In genomic region chr2:235749121-235749780, GRCh38 we compare ENCODE assay signal across 16 cellular contexts.
DNase-seq lines count a peak whose midpoint lies in the region; ATAC-seq and TF ChIP-seq lines count a peak whose summit lies in the region.
"Had no signal": no experiment of that assay in that cellular context is flagged by ENCODE, and none has a peak within 500 bp of the region (broad histone marks: within the 10 kb centered on the region; RNA-seq: fewer than 3 reads in every experiment).

No MANE protein-coding gene starts in this region.

- no peaks in the 10 kb centered on the region for H3K79me1 ChIP-seq in IMR-90 (ENCODE audit: low read depth in 1 of 2, low read length in 2 of 2)

- TF ChIP-seq CTCF in IMR-90 (conservative IDR thresholded peaks at IDR 0.05; ENCODE audit: low read depth, low read length) (no peak), chondrocyte (IDR thresholded peaks at IDR 0.05) (no peak)

- H3K4ac ChIP-seq in IMR-90 (ENCODE audit: low read depth, low read length): peak overlapping the region; percentile 5; the same call in 1 of the 2 replicates

- no peaks in the 10 kb centered on the region for H3K27me3 Mint-ChIP-seq in chondrocyte (ENCODE audit: low read depth)

- H2BK120ac ChIP-seq in IMR-90 (ENCODE audit: low read depth, low read length): 0 out of 2 replicates have a peak overlapping the region, but pooled peaks have one; percentile 5

- H3K9me3 Mint-ChIP-seq in chondrocyte (ENCODE audit: low read depth): no peaks in the 10 kb centered on the region
- H3K9me3 Mint-ChIP-seq: natural killer cell had no signal

- H3K27me3 ChIP-seq in IMR-90 (ENCODE audit: control insufficient read depth, insufficient read depth, low read length): no peaks in the 10 kb centered on the region
- H3K27me3 ChIP-seq: heart left ventricle had no signal

- intact Hi-C loops in IMR-90 (cut with micrococcal nuclease): loop anchor here (10.0 kb wide), 1 partner anchor 484 kb away; no protein-coding TSS in a partner anchor

- in situ Hi-C loops in IMR-90 (cut with MboI; ENCODE audit: low sequenced_read_pairs): loop anchor here (5.0 kb wide), 1 partner anchor 612 kb away; no protein-coding TSS in a partner anchor

- no peak overlapping the region for H3K9ac ChIP-seq in IMR-90 (ENCODE audit: low read depth, low read length)

- no peak for TF ChIP-seq RAD21 in IMR-90 (IDR thresholded peaks at IDR 0.05; ENCODE audit: low read length)

- H3K14ac ChIP-seq in IMR-90 (replicated peaks; ENCODE audit: low read depth, low read length): no peak overlapping the region

- H2BK20ac ChIP-seq in IMR-90 (ENCODE audit: low read depth, low read length): no peak overlapping the region

- H4K8ac ChIP-seq in IMR-90 (ENCODE audit: low read depth in 2 of 2, low read length in 2 of 2): no peak overlapping the region

- H2AK9ac ChIP-seq in IMR-90 (replicated peaks; ENCODE audit: low read depth, low read length, poor library complexity): no peak overlapping the region

- H3K56ac ChIP-seq in IMR-90 (ENCODE audit: extremely low read depth, insufficient read depth, low read length): no peak overlapping the region

- H3K27ac Mint-ChIP-seq in chondrocyte (ENCODE audit: unreplicated experiment): peak overlapping the region; percentile 74
- H3K27ac Mint-ChIP-seq: natural killer cell had no signal

- no peak overlapping the region for H4K91ac ChIP-seq in IMR-90 (ENCODE audit: insufficient read depth, low read depth, low read length)

- peak overlapping the region; percentile 75 for H3K4me2 ChIP-seq in IMR-90 (ENCODE audit: low read depth, low read length)

- peak overlapping the region; percentile 29 for H2AFZ ChIP-seq in IMR-90 (replicated peaks; ENCODE audit: low read length, poor library complexity)

- H3K23ac ChIP-seq in IMR-90 (ENCODE audit: low read depth, low read length): no peak overlapping the region

- H4K5ac ChIP-seq in IMR-90 (ENCODE audit: low read depth, low read length): peak overlapping the region; percentile 29; the same call in 1 of the 2 replicates

- 0 out of 2 replicates have a peak overlapping the region, but pooled peaks have one; percentile 8 for H2AK5ac ChIP-seq in IMR-90 (ENCODE audit: low read depth, low read length)

- H3K36me3 Mint-ChIP-seq in chondrocyte (ENCODE audit: low read depth): peaks cover 10% of the 10 kb centered on the region
- H3K36me3 Mint-ChIP-seq: natural killer cell had no signal

- peak overlapping the region; percentile 31 for H3K4me3 Mint-ChIP-seq in chondrocyte (ENCODE audit: unreplicated experiment)
- H3K4me3 Mint-ChIP-seq: natural killer cell had no signal

- no peaks in the 10 kb centered on the region for H3K9me3 ChIP-seq in IMR-90 (ENCODE audit: control insufficient read depth, insufficient read depth, low read length)
- H3K9me3 ChIP-seq: heart left ventricle had no signal

- H4K20me1 ChIP-seq in IMR-90 (ENCODE audit: insufficient read depth, low read length): peaks cover 4% of the 10 kb centered on the region

- no TSS peak for BruUV-seq in IMR-90 (replicated peaks; lab: Mats Ljungman, UMichigan)

- no peak overlapping the region for H2BK5ac ChIP-seq in IMR-90 (ENCODE audit: low read depth, low read length, poor library complexity, severe bottlenecking)

- no peak overlapping the region for H2BK15ac ChIP-seq in IMR-90 (ENCODE audit: low read depth, low read length)

- H3K18ac ChIP-seq in IMR-90 (ENCODE audit: low read depth, low read length): no peak overlapping the region; the same call in 1 of the 2 replicates

- WGBS in IMR-90 (ENCODE audit: extremely low coverage in 2 of 2, insufficient read length in 1 of 2), 2 experiments: no CpG with 5 or more reads among the region's 10 CpGs

- ATAC-seq in IMR-90 (ENCODE audit: low read depth): peak; percentile 69
- ATAC-seq in GM19463 (IDR thresholded peaks at IDR 0.05; ENCODE audit: unreplicated experiment): no peak
- ATAC-seq: HCT116; natural killer cell; stimulated activated naive CD8-positive, alpha-beta T cell treated with anti-CD3 and anti-CD28 coated beads, Interleukin-15, Interleukin-2, amounts not matched to agents 100 U/mL and 50 U/mL, for 24 hours had no signal

- H3K4me1 Mint-ChIP-seq in chondrocyte (ENCODE audit: low read depth): peaks cover 57% of the 10 kb centered on the region
- H3K4me1 Mint-ChIP-seq: natural killer cell had no signal

- 0 out of 2 replicates have a peak, but pooled peaks cover 4% of the 10 kb centered on the region for H3K9me1 ChIP-seq in IMR-90 (ENCODE audit: insufficient read depth, low read length)

- H3K4me1 ChIP-seq in IMR-90 (ENCODE audit: control insufficient read depth, insufficient read depth, low read length): peaks cover 8% of the 10 kb centered on the region

- no peak overlapping the region; the same call in 1 of the 2 replicates for H3K27ac ChIP-seq in IMR-90 (ENCODE audit: insufficient read depth, low read length)
- H3K27ac ChIP-seq: heart left ventricle had no signal

- dilution Hi-C loops in IMR-90 (cut with HindIII; ENCODE audit: low sequenced_read_pairs, unreplicated experiment): loop anchor here (25.0 kb wide), 1 partner anchor 612 kb away; no protein-coding TSS in a partner anchor

- DNase-seq in IMR-90: peak; percentile 66
- DNase-seq in chondrocyte (ENCODE audit: low spot score): no peak
- DNase-seq in left kidney (ENCODE audit: low read depth, low spot score): peak; percentile 71
- peak; percentile 34 for DNase-seq in stromal cell of bone marrow (ENCODE audit: low read depth)
- DNase-seq in germinal center (ENCODE audit: low spot score): no peak
- no peak for DNase-seq in COLO829 (ENCODE audit: low spot score)
- DNase-seq: activated CD4-positive, alpha-beta T cell treated with anti-CD3 and anti-CD28 coated beads, Interleukin-2, amount 50 U/mL, for 4 hours; heart left ventricle; left cardiac atrium; natural killer cell; NCI-H187 treated with DMSO at 0.1 percent for 48 hours; NCI-H82; stimulated activated naive CD8-positive, alpha-beta T cell treated with anti-CD3 and anti-CD28 coated beads, Interleukin-15, Interleukin-2, amounts not matched to agents 100 U/mL and 50 U/mL, for 24 hours; T-helper 9 cell had no signal

- no peak overlapping the region for H3K4me3 ChIP-seq in IMR-90 (ENCODE audit: insufficient read depth, low read depth, low read length)
- H3K4me3 ChIP-seq: heart left ventricle had no signal

- no peak for TF ChIP-seq POLR2A in IMR-90 (IDR thresholded peaks at IDR 0.05; ENCODE audit: low read depth, low read length)

- CTCF ChIA-PET in IMR-90 (lab: Yijun Ruan, JAX): interaction anchor here (0.7 to 0.9 kb wide), 2 partner anchors 17 to 151 kb away, joined by 4 to 5 read pairs; no protein-coding TSS in a partner anchor

- POLR2A ChIA-PET in IMR-90 (lab: Charles Lee; ENCODE audit: unreplicated experiment): interaction anchor here (0.6 kb wide), 1 partner anchor 454 kb away, joined by 4 read pairs; no protein-coding TSS in a partner anchor

- peaks cover 8% of the 10 kb centered on the region for H3K36me3 ChIP-seq in IMR-90 (ENCODE audit: control insufficient read depth, insufficient read depth, low read length)

TF ChIP-seq in IMR-90, 13 proteins besides CTCF, POLR2A, EP300 and RAD21:
- TF ChIP-seq BHLHE40 (IDR thresholded peaks at IDR 0.05; ENCODE audit: low read depth, low read length) (peak; percentile 85; the same call in 1 of the 2 replicates), MXI1 (IDR thresholded peaks at IDR 0.05; ENCODE audit: borderline replicate concordance, low read depth, low read length) (no peak)
TF ChIP-seq in IMR-90: peak in this region for 1.

Comparison
In these comparisons a context has a peak if more than half of its experiments do, and no peak if none do; other contexts are left out.
1. DNase-seq: peak in IMR-90 (single experiment), left kidney (single experiment) and stromal cell of bone marrow (single experiment); none in chondrocyte (single experiment), germinal center (single experiment) and COLO829 (single experiment).